Comparison of ENCODE assay signal across 1 cellular context in the genomic region with DNA sequence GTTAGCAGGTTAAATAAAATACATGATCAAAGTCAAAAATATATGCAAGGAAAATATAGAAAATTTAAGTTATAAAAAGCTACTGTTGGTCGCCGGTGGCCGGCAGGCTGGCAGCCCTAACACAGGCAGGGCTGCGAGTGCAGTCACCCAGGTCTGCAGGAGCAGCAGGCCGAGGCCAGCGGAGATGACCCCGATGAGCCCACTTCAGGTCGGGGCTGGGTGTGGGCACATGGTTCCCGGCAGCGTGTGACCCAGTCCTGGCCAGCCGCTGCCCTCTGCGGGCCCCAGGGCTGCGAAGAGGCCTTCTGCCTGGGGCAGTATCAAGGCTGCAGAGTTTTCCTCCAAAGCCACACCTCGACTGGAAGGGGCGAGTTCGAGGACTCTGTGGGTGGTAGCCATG.
DNase-seq lines count a peak whose midpoint lies in the region; FAIRE-seq and TF ChIP-seq lines count a peak whose summit lies in the region.
"Not testable (repeated sequence)": the region's sequence is repeated elsewhere in the genome, so short reads cannot be mapped to it uniquely, and the experiment has no call there.

No MANE protein-coding gene starts in this region.

- intact Hi-C loops in kidney (cut with DNase I), result not testable (repeated sequence)

- not testable (repeated sequence) for H3K9ac ChIP-seq in kidney (ENCODE audit: low read length in 2 of 2)

- peak; percentile 40 for DNase-seq in kidney

- H3K36me3 ChIP-seq in kidney (ENCODE audit: control insufficient read depth in 1 of 2, insufficient read depth in 2 of 2, low read length in 2 of 2), result not testable (repeated sequence)

- not testable (repeated sequence) for H3K27ac ChIP-seq in kidney (ENCODE audit: low read depth in 2 of 2, low read length in 2 of 2)

- not testable (repeated sequence) for H3K9me3 ChIP-seq in kidney (ENCODE audit: control insufficient read depth in 1 of 2, low read length in 2 of 2)

- TF ChIP-seq CTCF in kidney (IDR thresholded peaks at IDR 0.05; ENCODE audit: borderline replicate concordance, extremely low read depth, insufficient read depth), result not testable (repeated sequence)

- H3K4me3 ChIP-seq in kidney (ENCODE audit: low read length in 2 of 2), result not testable (repeated sequence)

- not testable (repeated sequence) for H3K4me1 ChIP-seq in kidney (ENCODE audit: control insufficient read depth in 1 of 2, insufficient read depth in 1 of 2, low read depth in 1 of 2, low read length in 2 of 2)

- FAIRE-seq in kidney (lab: Jason Lieb, UNC), result not testable (repeated sequence)
